ENCODE assay signal across 1 cellular context in genomic region chr5:108524564-108524963, GRCh38.
TF ChIP-seq lines count a peak whose summit lies in the region.

No MANE protein-coding gene starts in this region.

TF ChIP-seq in GM23338, 12 proteins besides CTCF, POLR2A, EP300 and RAD21:
- TF ChIP-seq ZNF462 (CRISPR knock-in tag; IDR thresholded peaks at IDR 0.05) (no peak), REST (IDR thresholded peaks at IDR 0.05; ENCODE audit: unreplicated experiment) (no peak), ZNF331 (CRISPR knock-in tag; IDR thresholded peaks at IDR 0.05; ENCODE audit: low read depth) (no peak), ZNF114 (CRISPR knock-in tag; IDR thresholded peaks at IDR 0.05) (no peak), CREB1 (CRISPR knock-in tag; IDR thresholded peaks at IDR 0.05; ENCODE audit: low read depth) (no peak), NANOG (IDR thresholded peaks at IDR 0.05; ENCODE audit: borderline replicate concordance) (no peak), POLR2AphosphoS5 (IDR thresholded peaks at IDR 0.05; ENCODE audit: low read depth) (no peak), EZH2phosphoT487 (IDR thresholded peaks at IDR 0.05; ENCODE audit: unreplicated experiment) (no peak), EZH2 (IDR thresholded peaks at IDR 0.05; ENCODE audit: low read depth, unreplicated experiment) (no peak), STAT1 (IDR thresholded peaks at IDR 0.05; ENCODE audit: unreplicated experiment) (no peak)
